In genomic region chr12:64882687-64883086, GRCh38 we compare ENCODE assay signal across 27 cellular contexts.
"Had no signal": no experiment of that assay in that cellular context is flagged by ENCODE, and none has a peak within 500 bp of the region (broad histone marks: within the 10 kb centered on the region; RNA-seq: fewer than 3 reads in every experiment).

No MANE protein-coding gene starts in this region.

- H3K4me3 Mint-ChIP-seq: immature natural killer cell; memory B cell; mesothelial cell of epicardium; naive B cell; natural killer cell treated with Interleukin-12 subunit alpha and Interleukin-12 subunit beta and Interleukin-15 and Interleukin-18, amount 100 ng/mL, for 72 hours; neural crest cell; type B pancreatic cell had no signal

- H3K36me3 Mint-ChIP-seq: immature natural killer cell; memory B cell; mesothelial cell of epicardium; naive B cell; natural killer cell treated with Interleukin-12 subunit alpha and Interleukin-12 subunit beta and Interleukin-15 and Interleukin-18, amount 100 ng/mL, for 72 hours; type B pancreatic cell had no signal

- H3K36me3 ChIP-seq: neutrophil, pancreas, right lobe of liver, tibial artery had no signal

- H3K4me3 ChIP-seq: dorsolateral prefrontal cortex, lung, mucosa of descending colon, pancreas, right lobe of liver, testis, tibial artery had no signal

- ATAC-seq: mucosa of descending colon; natural killer cell treated with Interleukin-12 subunit alpha and Interleukin-12 subunit beta and Interleukin-15 and Interleukin-18, amount 100 ng/mL, for 72 hours; right lobe of liver had no signal

- FAIRE-seq: colon, frontal cortex, keratinocyte, pancreas, small intestine had no signal

- H3K27me3 ChIP-seq: dorsolateral prefrontal cortex, pancreas, right lobe of liver, testis had no signal

- H3K4me1 ChIP-seq: pancreas, right lobe of liver, testis, tibial artery had no signal

- H3K27ac ChIP-seq: dorsolateral prefrontal cortex, neutrophil, pancreas, right lobe of liver, testis, tibial artery had no signal

- H3K9me3 Mint-ChIP-seq: immature natural killer cell; mesothelial cell of epicardium; natural killer cell treated with Interleukin-12 subunit alpha and Interleukin-12 subunit beta and Interleukin-15 and Interleukin-18, amount 100 ng/mL, for 72 hours; neural crest cell; type B pancreatic cell had no signal

- H3K4me1 Mint-ChIP-seq: immature natural killer cell, memory B cell, naive B cell had no signal

- H3K27ac Mint-ChIP-seq: immature natural killer cell; memory B cell; mesothelial cell of epicardium; natural killer cell treated with Interleukin-12 subunit alpha and Interleukin-12 subunit beta and Interleukin-15 and Interleukin-18, amount 100 ng/mL, for 72 hours had no signal

- H3K9me3 ChIP-seq: mucosa of descending colon, neutrophil, pancreas, right lobe of liver, testis had no signal

- DNase-seq: dorsolateral prefrontal cortex; effector CD4-positive, alpha-beta T cell; hypothalamus; immature natural killer cell; mucosa of descending colon; naive B cell; pancreas; right lobe of liver; small intestine; stimulated activated CD4-positive, alpha-beta T cell treated with anti-CD3 and anti-CD28 coated beads, Interleukin-12 subunit alpha, Interleukin-12 subunit beta, amount 100 ng/mL, for 4 hours; stimulated activated CD4-positive, alpha-beta T cell treated with anti-CD3 and anti-CD28 coated beads, Interleukin-1b, Interleukin-23, amount 100 ng/mL, for 48 hours; stimulated activated CD4-positive, alpha-beta T cell treated with anti-CD3 and anti-CD28 coated beads, Interleukin-4, amount 100 ng/mL, for 1 hour; stimulated activated CD8-positive, alpha-beta memory T cell treated with anti-CD3 and anti-CD28 coated beads, Interleukin-4, amount 100 ng/mL, for 48 hours; stimulated activated naive CD4-positive, alpha-beta T cell; substantia nigra; testis; tibial artery had no signal
